In genomic region chr13:91106565-91106964, GRCh38 we compare ENCODE assay signal across 8 cellular contexts.
"Had no signal": no experiment of that assay in that cellular context is flagged by ENCODE, and none has a peak within 500 bp of the region (broad histone marks: within the 10 kb centered on the region; RNA-seq: fewer than 3 reads in every experiment).

No MANE protein-coding gene starts in this region.

- DNase-seq: GDM1, GF-D8 had no signal

- FAIRE-seq: G401.6, GM12878, GM12891, GM12892, GM18507, GM19239 had no signal

- ATAC-seq: GM12878 had no signal

- H3K4me3 ChIP-seq: GM12878 had no signal
